In the genomic region with DNA sequence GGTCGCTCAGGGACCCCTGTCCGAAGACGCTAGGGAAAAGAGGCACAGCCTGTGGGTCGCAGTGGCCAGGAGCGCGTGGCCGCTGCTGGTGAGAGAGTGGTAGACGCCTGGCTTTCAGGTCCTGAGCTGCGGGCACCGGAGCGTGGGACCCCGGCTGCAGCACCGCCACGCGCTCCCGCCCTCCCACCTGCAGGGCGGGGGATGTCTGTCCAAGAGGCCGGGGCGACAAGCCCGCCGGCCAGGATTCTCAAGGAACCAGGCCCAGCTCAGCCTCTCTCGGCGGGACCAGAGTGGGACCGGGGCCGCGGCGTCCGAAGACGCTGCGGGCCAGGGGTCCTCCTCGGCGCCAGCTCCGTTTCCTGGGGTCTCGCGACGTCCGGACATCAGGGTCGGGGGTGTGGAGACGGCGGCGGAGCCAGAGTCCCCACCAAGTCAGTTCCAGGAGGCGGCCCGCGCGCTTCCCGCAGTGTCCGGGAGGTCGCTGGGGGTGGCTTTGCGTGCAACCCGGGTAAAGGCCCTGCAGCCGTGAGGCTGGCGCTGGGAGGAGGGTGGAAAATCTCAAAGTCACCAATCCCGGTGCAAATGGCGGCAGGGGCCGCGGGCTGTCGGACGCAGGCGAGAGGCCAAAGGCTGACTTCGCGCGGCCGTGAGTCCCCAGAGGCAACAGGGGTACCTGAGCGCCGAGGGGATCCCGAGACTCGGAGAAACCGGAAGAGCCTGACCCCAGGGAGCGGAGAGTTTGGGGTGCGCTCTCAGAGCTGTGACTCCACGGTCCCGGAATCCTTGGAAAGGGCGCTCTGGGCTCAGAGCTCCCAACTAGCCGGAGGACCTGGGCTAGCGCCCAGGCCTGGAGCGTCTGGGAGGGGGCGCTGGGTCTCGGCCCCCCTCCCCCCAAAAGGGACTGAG, we compare ENCODE assay signal across 10 cellular contexts. TPM values are rescaled to one million over a fixed set of nuclear protein-coding genes. Genes with fewer than 3 reads are reported as not detected.
DNase-seq lines count a peak whose midpoint lies in the region; ATAC-seq and TF ChIP-seq lines count a peak whose summit lies in the region.
"Had no signal": no experiment of that assay in that cellular context is flagged by ENCODE, and none has a peak within 500 bp of the region (broad histone marks: within the 10 kb centered on the region; RNA-seq: fewer than 3 reads in every experiment).

No MANE protein-coding gene starts in this region.

- no peak overlapping the region for H3K27ac Mint-ChIP-seq in CD4-positive, alpha-beta memory T cell
- H3K27ac Mint-ChIP-seq: naive thymus-derived CD8-positive, alpha-beta T cell had no signal

- DNase-seq in AG10803 (ENCODE audit: low read depth) (peak; percentile 33), left ventricle myocardium inferior (peak; percentile 39), osteoblast (ENCODE audit: insufficient read length, low spot score, missing footprints) (peak; percentile 74), NCI-H2171 (lab: John Stamatoyannopoulos, UW) (no peak)
- DNase-seq in CD4-positive, alpha-beta memory T cell: no peak
- no peak for DNase-seq in stimulated activated CD4-positive, alpha-beta T cell treated with anti-CD3 and anti-CD28 coated beads, Interleukin-4, amount 100 ng/mL, for 1 hour
- DNase-seq: DMS153; naive thymus-derived CD8-positive, alpha-beta T cell had no signal

- POLR2A ChIA-PET in CD4-positive, alpha-beta memory T cell (lab: Charles Lee; ENCODE audit: partially characterized antibody): no interaction called here

- peaks cover 2 to 17% (median 12%) of the 10 kb centered on the region in 4 donors for H3K4me1 Mint-ChIP-seq in CD4-positive, alpha-beta memory T cell

- intact Hi-C loops in left ventricle myocardium inferior (cut with micrococcal nuclease): loop anchor here (5.0 kb wide), 1 partner anchor 641 kb away; no protein-coding TSS in a partner anchor
- intact Hi-C loops in CD4-positive, alpha-beta memory T cell (cut with micrococcal nuclease): no loop called here

- H3K36me3 Mint-ChIP-seq in CD4-positive, alpha-beta memory T cell: no peaks in the 10 kb centered on the region

- H3K4me3 ChIP-seq in AG10803 (ENCODE audit: low read length) (peak overlapping the region; percentile 99), WI38 (ENCODE audit: low read depth, low read length) (peak overlapping the region; percentile 78), left ventricle myocardium inferior (peak overlapping the region; percentile 93), osteoblast (ENCODE audit: insufficient read depth, low read length) (peak overlapping the region; percentile 28)
- no peak overlapping the region for H3K4me3 ChIP-seq in CD4-positive, alpha-beta memory T cell (ENCODE audit: low read length in 2 of 2)

- H3K9me3 ChIP-seq in left ventricle myocardium inferior (replicated peaks) (no peaks in the 10 kb centered on the region), osteoblast (ENCODE audit: low read depth, low read length) (no peaks in the 10 kb centered on the region)
- no peaks in the 10 kb centered on the region for H3K9me3 ChIP-seq in CD4-positive, alpha-beta memory T cell (ENCODE audit: control insufficient read depth in 1 of 2, low read length in 2 of 2)

- H3K27me3 ChIP-seq in left ventricle myocardium inferior (ENCODE audit: low read depth) (peaks cover 13% of the 10 kb centered on the region), osteoblast (ENCODE audit: insufficient read depth, low read length) (no peaks in the 10 kb centered on the region)
- H3K27me3 ChIP-seq in CD4-positive, alpha-beta memory T cell (ENCODE audit: insufficient read depth, low read length): peaks cover 19% of the 10 kb centered on the region

- CTCF ChIA-PET in CD4-positive, alpha-beta memory T cell (lab: Charles Lee; ENCODE audit: partially characterized antibody): interaction anchor here (0.7 kb wide), 1 partner anchor 13 kb away, joined by 3 read pairs; no protein-coding TSS in a partner anchor

- H3K36me3 ChIP-seq in left ventricle myocardium inferior (peaks cover 15% of the 10 kb centered on the region), osteoblast (ENCODE audit: insufficient read depth, low read length) (peaks cover 8% of the 10 kb centered on the region)
- H3K36me3 ChIP-seq in CD4-positive, alpha-beta memory T cell (ENCODE audit: insufficient read depth, low read length): no peaks in the 10 kb centered on the region

- H4K20me1 ChIP-seq in osteoblast (ENCODE audit: insufficient read depth, low read length): peaks cover 22% of the 10 kb centered on the region

- H3K4me1 ChIP-seq in left ventricle myocardium inferior: peaks cover 62% of the 10 kb centered on the region
- H3K4me1 ChIP-seq in osteoblast (ENCODE audit: insufficient read depth, low read length): peaks cover 3% of the 10 kb centered on the region
- H3K4me1 ChIP-seq in CD4-positive, alpha-beta memory T cell (ENCODE audit: insufficient read depth, low read length): peaks cover 14% of the 10 kb centered on the region

- H2AFZ ChIP-seq in osteoblast (ENCODE audit: low read length): no peak overlapping the region

- H3K4me3 Mint-ChIP-seq in CD4-positive, alpha-beta memory T cell: no peak overlapping the region

- ATAC-seq in HG02938 (IDR thresholded peaks at IDR 0.05; ENCODE audit: unreplicated experiment): no peak
- ATAC-seq: naive thymus-derived CD8-positive, alpha-beta T cell had no signal

- peaks cover 37% of the 10 kb centered on the region for H3K79me2 ChIP-seq in osteoblast (ENCODE audit: insufficient read depth, low read length)

- H3K9me3 Mint-ChIP-seq in CD4-positive, alpha-beta memory T cell: peaks cover 0 to 6% (median 0%) of the 10 kb centered on the region in 8 donors

- no peak overlapping the region for H3K4me2 ChIP-seq in osteoblast (ENCODE audit: insufficient read depth, low read length)

- H3K27ac ChIP-seq in left ventricle myocardium inferior (replicated peaks): peak overlapping the region; percentile 97
- H3K27ac ChIP-seq in osteoblast (ENCODE audit: low read depth, low read length): no peak overlapping the region
- H3K27ac ChIP-seq in CD4-positive, alpha-beta memory T cell (ENCODE audit: low read depth, low read length): no peak overlapping the region

- no peak for TF ChIP-seq CTCF in AG10803 (conservative IDR thresholded peaks at IDR 0.05; ENCODE audit: low read length)
- no peak for TF ChIP-seq CTCF in WI38 (IDR thresholded peaks at IDR 0.05; ENCODE audit: low read depth, low read length)
- TF ChIP-seq CTCF in left ventricle myocardium inferior (IDR thresholded peaks at IDR 0.05; ENCODE audit: borderline replicate concordance): no peak
- no peak for TF ChIP-seq CTCF in osteoblast (IDR thresholded peaks at IDR 0.05; ENCODE audit: extremely low read depth, low read depth, low read length)

- peaks cover 34 to 47% of the 10 kb centered on the region in 2 donors for H3K27me3 Mint-ChIP-seq in CD4-positive, alpha-beta memory T cell

RNA-seq across cellular contexts. Expression of gene ZNF503, which starts 5.4 kb away (rescaled TPM):
- total RNA-seq in left ventricle myocardium inferior (5.9 TPM), osteoblast (18.5 and 19.4 TPM in 2 replicates)
- under 1 TPM in 1 of 2 experiments, not detected in 1; 0.12 TPM for total RNA-seq in CD4-positive, alpha-beta memory T cell
- polyA plus RNA-seq in CD4-positive, alpha-beta memory T cell: not detected
- polyA plus RNA-seq: naive thymus-derived CD8-positive, alpha-beta T cell had no signal

RNA-seq across cellular contexts. Expression of gene LRMDA, which starts 35.2 kb away (rescaled TPM):
- 18.7 TPM for total RNA-seq in left ventricle myocardium inferior
- total RNA-seq in osteoblast: 17.1 and 18.5 TPM in 2 replicates
- total RNA-seq in CD4-positive, alpha-beta memory T cell: not detected
- not detected for polyA plus RNA-seq in CD4-positive, alpha-beta memory T cell
- total RNA-seq: naive thymus-derived CD8-positive, alpha-beta T cell had no signal
- polyA plus RNA-seq: naive thymus-derived CD8-positive, alpha-beta T cell had no signal

Comparison
In these comparisons a context has a peak if more than half of its experiments do, and no peak if none do; other contexts are left out.
1. DNase-seq: peak in AG10803 (single experiment), left ventricle myocardium inferior (single experiment) and osteoblast (single experiment); none in CD4-positive, alpha-beta memory T cell (0 of 5), stimulated activated CD4-positive, alpha-beta T cell treated with anti-CD3 and anti-CD28 coated beads, Interleukin-4, amount 100 ng/mL, for 1 hour (single experiment) and NCI-H2171 (single experiment).
2. H3K4me3 ChIP-seq: peak in AG10803 (single experiment), WI38 (single experiment), left ventricle myocardium inferior (single experiment) and osteoblast (single experiment); none in CD4-positive, alpha-beta memory T cell (0 of 2).
3. RNA of gene LRMDA, which starts 35.2 kb away (total RNA-seq): 18.7 TPM in left ventricle myocardium inferior (single experiment) and 17.1 to 18.5 TPM in osteoblast; not detected in CD4-positive, alpha-beta memory T cell; every median in the first group is over 10 times any median in the second.